ENCODE assay signal across 3 cellular contexts in genomic region chr7:1230411-1231213, GRCh38.
TF ChIP-seq lines count a peak whose summit lies in the region.

No MANE protein-coding gene starts in this region.

TF ChIP-seq in GM23338, 12 proteins besides CTCF, POLR2A, EP300 and RAD21:
- TF ChIP-seq ZNF114 (CRISPR knock-in tag; IDR thresholded peaks at IDR 0.05) (no peak), NANOG (IDR thresholded peaks at IDR 0.05; ENCODE audit: borderline replicate concordance) (no peak), EZH2 (IDR thresholded peaks at IDR 0.05; ENCODE audit: low read depth, unreplicated experiment) (peak; percentile 90)

TF ChIP-seq in H1, 55 proteins besides CTCF, POLR2A, EP300 and RAD21:
- no peak for TF ChIP-seq KDM5A (IDR thresholded peaks at IDR 0.05; ENCODE audit: low read length)
- TF ChIP-seq RNF2 (IDR thresholded peaks at IDR 0.05; ENCODE audit: borderline replicate concordance, low read depth, low read length, missing control alignments, poor library complexity, severe bottlenecking): peak; percentile 87
- peak; percentile 70; the same call in 1 of the 2 replicates for TF ChIP-seq CBX8 (IDR thresholded peaks at IDR 0.05; ENCODE audit: borderline replicate concordance, low read depth, low read length)

TF ChIP-seq in neural cell, 6 proteins besides CTCF, POLR2A, EP300 and RAD21:
- TF ChIP-seq TAF1 (IDR thresholded peaks at IDR 0.05; ENCODE audit: low read depth) (no peak), EZH2 (IDR thresholded peaks at IDR 0.05; ENCODE audit: borderline replicate concordance, insufficient read depth, low read length, poor library complexity, severe bottlenecking) (peak; percentile 60)
TF ChIP-seq in neural cell: peak in this region for 1.
